Comparison of ENCODE assay signal across 1 cellular context in the genomic region with DNA sequence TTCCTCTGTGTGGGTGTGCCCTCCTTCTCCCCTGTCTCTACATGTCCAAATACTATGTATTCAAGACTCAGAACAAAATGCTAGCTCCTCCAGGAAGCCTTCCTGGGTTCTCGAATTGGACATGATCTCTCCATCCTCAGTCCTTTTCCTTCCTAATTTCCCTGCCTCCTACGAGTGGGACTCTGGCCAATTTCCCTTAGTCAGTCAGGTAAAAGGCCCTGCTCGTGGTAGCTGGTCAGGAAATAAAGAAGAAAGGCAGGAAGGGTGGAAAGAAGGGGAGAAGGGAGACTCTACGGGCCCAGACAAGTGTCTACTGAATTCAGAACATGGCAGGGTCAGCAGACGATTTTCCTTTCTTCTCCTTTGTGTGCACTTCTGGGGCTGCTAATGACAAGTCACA.
TF ChIP-seq lines count a peak whose summit lies in the region.

No MANE protein-coding gene starts in this region.

TF ChIP-seq in H1, 55 proteins besides CTCF, POLR2A, EP300 and RAD21:
- TF ChIP-seq, protein P1, sequence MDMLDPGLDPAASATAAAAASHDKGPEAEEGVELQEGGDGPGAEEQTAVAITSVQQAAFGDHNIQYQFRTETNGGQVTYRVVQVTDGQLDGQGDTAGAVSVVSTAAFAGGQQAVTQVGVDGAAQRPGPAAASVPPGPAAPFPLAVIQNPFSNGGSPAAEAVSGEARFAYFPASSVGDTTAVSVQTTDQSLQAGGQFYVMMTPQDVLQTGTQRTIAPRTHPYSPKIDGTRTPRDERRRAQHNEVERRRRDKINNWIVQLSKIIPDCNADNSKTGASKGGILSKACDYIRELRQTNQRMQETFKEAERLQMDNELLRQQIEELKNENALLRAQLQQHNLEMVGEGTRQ (IDR thresholded peaks at IDR 0.05; ENCODE audit: low read length), result no peak
- TF ChIP-seq, protein P2, sequence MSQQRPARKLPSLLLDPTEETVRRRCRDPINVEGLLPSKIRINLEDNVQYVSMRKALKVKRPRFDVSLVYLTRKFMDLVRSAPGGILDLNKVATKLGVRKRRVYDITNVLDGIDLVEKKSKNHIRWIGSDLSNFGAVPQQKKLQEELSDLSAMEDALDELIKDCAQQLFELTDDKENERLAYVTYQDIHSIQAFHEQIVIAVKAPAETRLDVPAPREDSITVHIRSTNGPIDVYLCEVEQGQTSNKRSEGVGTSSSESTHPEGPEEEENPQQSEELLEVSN (IDR thresholded peaks at IDR 0.05), result no peak
TF ChIP-seq in H1: peak in this region for 0.
